ENCODE assay signal across 8 cellular contexts in the genomic region with DNA sequence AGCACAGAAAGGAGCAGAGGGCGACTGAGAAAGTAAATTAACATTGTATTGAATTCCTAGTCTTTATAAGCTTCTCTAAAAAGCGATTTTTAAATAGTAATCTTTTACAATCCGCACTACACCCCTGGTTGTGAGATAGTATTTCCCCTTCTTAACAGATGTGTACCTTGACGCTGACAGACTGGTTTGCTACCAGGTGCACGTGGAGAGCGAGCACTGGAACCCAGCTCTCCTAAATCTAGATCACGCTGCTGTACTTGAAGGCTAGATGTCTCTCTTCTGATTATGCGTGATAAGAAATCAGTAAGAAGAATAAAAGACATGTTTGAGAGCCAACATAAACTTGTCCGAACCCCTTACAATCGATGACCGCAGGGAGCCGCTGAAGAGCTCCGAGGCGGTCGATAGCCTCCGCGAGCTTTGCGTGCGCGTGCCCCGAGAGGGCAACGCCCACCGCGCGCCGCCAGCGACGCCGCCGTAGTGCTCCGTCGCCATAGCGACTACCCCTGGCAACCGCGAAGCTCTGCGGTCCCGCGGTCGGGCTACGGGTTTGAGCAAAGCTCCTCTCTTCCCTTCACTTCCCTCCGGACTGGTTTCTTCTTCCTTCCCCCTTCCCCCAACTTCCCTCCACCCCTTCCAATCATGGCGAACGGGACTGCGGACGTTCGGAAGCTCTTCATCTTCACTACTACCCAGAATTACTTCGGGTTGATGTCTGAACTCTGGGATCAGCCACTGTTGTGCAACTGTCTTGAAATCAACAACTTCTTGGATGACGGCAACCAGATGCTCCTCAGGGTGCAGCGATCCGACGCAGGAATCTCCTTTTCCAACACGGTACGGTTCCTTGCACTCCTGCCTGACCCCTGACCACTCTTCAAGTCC. TPM values are rescaled to one million over a fixed set of nuclear protein-coding genes. Genes with fewer than 3 reads are reported as not detected.
A peak's percentile ranks its signal among the peaks of the same experiment; 100 is the strongest.
DNase-seq lines count a peak whose midpoint lies in the region; ATAC-seq and TF ChIP-seq lines count a peak whose summit lies in the region.

Gene DYNC2H1, plus strand, starts transcription at position 494 of the 885 bp plus-strand sequence. Its CDS starts 149 bp downstream, at position 643.

- H3K4me1 ChIP-seq in heart left ventricle (peaks cover 0 to 15% (median 4%) of the 10 kb centered on the region in 12 donors), tibial nerve (peaks cover 0 to 40% (median 6%) of the 10 kb centered on the region in 4 donors)

- peak within 1 kb of the TSS; percentile 87 for H3K27ac Mint-ChIP-seq in activated naive CD8-positive, alpha-beta T cell treated with anti-CD3 and anti-CD28 coated beads for 36 hours

- TF ChIP-seq POLR2A in NB4 (IDR thresholded peaks at IDR 0.05; ENCODE audit: extremely low read depth, insufficient read length) (peak; percentile 48), heart left ventricle (IDR thresholded peaks at IDR 0.05) (no peak), tibial nerve (IDR thresholded peaks at IDR 0.05) (no peak)

- no peaks in the 10 kb centered on the region for H3K9me3 Mint-ChIP-seq in activated naive CD8-positive, alpha-beta T cell treated with anti-CD3 and anti-CD28 coated beads for 36 hours

- ATAC-seq in HG02588 (IDR thresholded peaks at IDR 0.05; ENCODE audit: unreplicated experiment) (peak; percentile 100), heart left ventricle (peak; percentile 96 to 100 (median 100))

- peaks cover 2% of the 10 kb centered on the region for H3K36me3 Mint-ChIP-seq in activated naive CD8-positive, alpha-beta T cell treated with anti-CD3 and anti-CD28 coated beads for 36 hours

- TF ChIP-seq EP300 in tibial nerve (IDR thresholded peaks at IDR 0.05) = peak; percentile 53 to 72

- H3K36me3 ChIP-seq in heart left ventricle (peaks cover 0 to 2% (median 0%) of the 10 kb centered on the region in 9 donors), tibial nerve (peaks cover 0 to 3% (median 0%) of the 10 kb centered on the region in 3 donors)

- intact Hi-C loops in heart left ventricle (cut with DNase I) = loop anchor here in 1 of 10 donors (2.0 kb wide), 1 partner anchor 16 kb away; the partner anchor contains the start of gene DCUN1D5

- H3K4me3 Mint-ChIP-seq in activated naive CD8-positive, alpha-beta T cell treated with anti-CD3 and anti-CD28 coated beads for 36 hours = peak within 1 kb of the TSS; percentile 97

- DNase-seq in NB4 (ENCODE audit: low read depth) (peak; percentile 94), SKM-1 treated with dmso at 0.1 percent for 144 hours (lab: John Stamatoyannopoulos, UW; ENCODE audit: unreplicated experiment) (peak; percentile 94), heart left ventricle (peak; percentile 87 to 95 (median 89)), pons (ENCODE audit: low spot score) (peak; percentile 83), tibial nerve (ENCODE audit: low spot score in 2 of 2) (peak; percentile 64 to 72)
- peak; percentile 92 for DNase-seq in activated naive CD8-positive, alpha-beta T cell treated with anti-CD3 and anti-CD28 coated beads for 36 hours

- H3K27me3 ChIP-seq in heart left ventricle (peaks cover 0 to 4% (median 0%) of the 10 kb centered on the region in 9 donors), tibial nerve (peaks cover 0 to 7% of the 10 kb centered on the region in 2 donors)

- TF ChIP-seq CTCF in NB4 (IDR thresholded peaks at IDR 0.05; ENCODE audit: low read depth, low read length) (peak; percentile 61), heart left ventricle (IDR thresholded peaks at IDR 0.05) (peak; percentile 17 to 79 (median 52)), tibial nerve (IDR thresholded peaks at IDR 0.05) (peak; percentile 41 to 57 (median 53))

- H3K27ac ChIP-seq in heart left ventricle (peak within 1 kb of the TSS in 11 of 12 donors; percentile 22 to 76 (median 41)), tibial nerve (peak within 1 kb of the TSS; percentile 65 to 89 (median 76))

- H3K9me3 ChIP-seq in heart left ventricle (no peaks in the 10 kb centered on the region), tibial nerve (no peaks in the 10 kb centered on the region)

- 1% methylated on average over 46 to 53 of the region's 53 CpGs for WGBS in heart left ventricle, 4 donors
- WGBS in tibial nerve, 2 donors = 1% methylated on average over 53 of the region's 53 CpGs

- peaks cover 12% of the 10 kb centered on the region for H3K4me1 Mint-ChIP-seq in activated naive CD8-positive, alpha-beta T cell treated with anti-CD3 and anti-CD28 coated beads for 36 hours

- H3K4me3 ChIP-seq in GM08714 (ENCODE audit: low read length) (peak within 1 kb of the TSS; percentile 62), NB4 (ENCODE audit: low read depth, low read length) (peak within 1 kb of the TSS; percentile 81), heart left ventricle (peak within 1 kb of the TSS; percentile 38 to 80 (median 69)), tibial nerve (peak within 1 kb of the TSS; percentile 50 to 80 (median 64))

- no peaks in the 10 kb centered on the region for H3K27me3 Mint-ChIP-seq in activated naive CD8-positive, alpha-beta T cell treated with anti-CD3 and anti-CD28 coated beads for 36 hours

RNA-seq across cellular contexts. Expression of gene DYNC2H1, which starts in this region (rescaled TPM):
- total RNA-seq in activated naive CD8-positive, alpha-beta T cell treated with anti-CD3 and anti-CD28 coated beads for 36 hours = 1 to 10 TPM; 3.0 to 3.2 TPM
- total RNA-seq in heart left ventricle (1 to 10 TPM; 2.3 to 7.2 (median 3.8) TPM), tibial nerve (10 to 100 TPM; 37.8 to 43.1 (median 38.8) TPM)
- 1 to 10 TPM; 2.4 to 3.0 TPM for polyA plus RNA-seq in heart left ventricle

Comparison
In these comparisons a context has a peak if more than half of its experiments do, and no peak if none do; other contexts are left out.
1. Peak in every context shown above with its lines: DNase-seq, ATAC-seq, H3K4me3 ChIP-seq and H3K27ac ChIP-seq.
2. RNA of gene DYNC2H1 (total RNA-seq): 37.8 to 43.1 TPM in tibial nerve; 2.3 to 7.2 TPM in heart left ventricle and 3.0 to 3.2 TPM in activated naive CD8-positive, alpha-beta T cell treated with anti-CD3 and anti-CD28 coated beads for 36 hours; every median in the first group is over 4 times any median in the second.